Comparison of ENCODE assay signal across 11 cellular contexts in genomic region chr10:63105811-63106755, GRCh38. TPM values are rescaled to one million over a fixed set of nuclear protein-coding genes. Genes with fewer than 3 reads are reported as not detected.
DNase-seq lines count a peak whose midpoint lies in the region; ATAC-seq, FAIRE-seq and TF ChIP-seq lines count a peak whose summit lies in the region.
"Had no signal": no experiment of that assay in that cellular context is flagged by ENCODE, and none has a peak within 500 bp of the region (broad histone marks: within the 10 kb centered on the region; RNA-seq: fewer than 3 reads in every experiment).

No MANE protein-coding gene starts in this region.

- POLR2A ChIA-PET in PC-3 (lab: Charles Lee; ENCODE audit: unreplicated experiment) = interaction anchor here (0.6 to 0.7 kb wide), 2 partner anchors 27 to 349 kb away, joined by 3 read pairs; partner anchors contain the start of gene NRBF2

- FAIRE-seq in keratinocyte (lab: Jason Lieb, UNC) (peak; percentile 59), D721Med (lab: Jason Lieb, UNC) (no peak)
- FAIRE-seq: colon had no signal

- H3K9me3 ChIP-seq in PC-3 (ENCODE audit: low read length) = no peaks in the 10 kb centered on the region
- H3K9me3 ChIP-seq in keratinocyte (ENCODE audit: control insufficient read depth, low read depth, low read length) = no peaks in the 10 kb centered on the region
- no peaks in the 10 kb centered on the region for H3K9me3 ChIP-seq in transverse colon

- no peaks in the 10 kb centered on the region for H3K9me1 ChIP-seq in keratinocyte (ENCODE audit: control insufficient read depth, extremely low read depth, insufficient read depth, low read length)

- no peak for TF ChIP-seq POLR2A in transverse colon (IDR thresholded peaks at IDR 0.05)

- TF ChIP-seq EP300 in transverse colon (IDR thresholded peaks at IDR 0.05; ENCODE audit: low read depth) = no peak

- DNase-seq in PC-3 (peak; percentile 92), coronary artery (ENCODE audit: low spot score) (no peak), keratinocyte (ENCODE audit: low read depth, low spot score) (no peak), transverse colon (no peak), D721Med (ENCODE audit: insufficient read length, low spot score) (no peak), ecto neural progenitor cell (ENCODE audit: low spot score) (no peak), NCI-H2107 treated with DMSO at 0.1 percent for 48 hours (lab: John Stamatoyannopoulos, UW; ENCODE audit: unreplicated experiment) (no peak)
- DNase-seq: left colon, NCI-H2227 treated with DMSO at 0.1 percent for 48 hours, T-helper 1 cell had no signal

- no peaks in the 10 kb centered on the region for H4K20me1 ChIP-seq in PC-3 (ENCODE audit: low read length)
- H4K20me1 ChIP-seq in keratinocyte (ENCODE audit: control insufficient read depth, extremely low read depth, insufficient read depth, low read length) = no peaks in the 10 kb centered on the region

- H3K36me3 ChIP-seq in PC-3 (ENCODE audit: low read depth, low read length) (no peaks in the 10 kb centered on the region), keratinocyte (ENCODE audit: control insufficient read depth in 2 of 2, extremely low read depth in 1 of 2, insufficient read depth in 2 of 2, low read length in 2 of 2) (no peaks in the 10 kb centered on the region), transverse colon (no peaks in the 10 kb centered on the region)

- dilution Hi-C loops in keratinocyte (cut with MboI; ENCODE audit: extremely low pct_ligation_motif_present, low sequenced_read_pairs) = no loop called here

- H3F3A ChIP-seq in PC-3 (ENCODE audit: low read length, unreplicated experiment) = no peaks in the 10 kb centered on the region

- no peaks in the 10 kb centered on the region for H3K9me2 ChIP-seq in PC-3 (replicated peaks; ENCODE audit: low read length)

- CTCF ChIA-PET in PC-3 (lab: Charles Lee) = no interaction called here

- 33 to 38% methylated on average over 6 to 11 of the region's 11 CpGs for WGBS in transverse colon (ENCODE audit: low coverage in 1 of 2), 2 donors

- TF ChIP-seq CTCF in PC-3 (conservative IDR thresholded peaks at IDR 0.05; ENCODE audit: low read depth, low read length) = no peak
- no peak for TF ChIP-seq CTCF in coronary artery (IDR thresholded peaks at IDR 0.05)
- TF ChIP-seq CTCF in keratinocyte (optimal IDR thresholded peaks at IDR 0.05 in 1 of 3, IDR thresholded peaks at IDR 0.05 in 1 of 3, conservative IDR thresholded peaks at IDR 0.05 in 1 of 3; ENCODE audit: extremely low read depth in 1 of 3, insufficient read depth in 2 of 3, low read length in 3 of 3) = no peak
- no peak for TF ChIP-seq CTCF in transverse colon (IDR thresholded peaks at IDR 0.05)
- TF ChIP-seq CTCF in D721Med (IDR thresholded peaks at IDR 0.05; ENCODE audit: insufficient read depth, missing control alignments) = no peak

- BruUV-seq in PC-3 (replicated peaks; lab: Mats Ljungman, UMichigan) = TSS peak; percentile 99

- intact Hi-C loops in PC-3 (cut with micrococcal nuclease) = loop anchor here (5.0 kb wide), 1 partner anchor 1589 kb away; no protein-coding TSS in a partner anchor
- intact Hi-C loops in transverse colon (cut with DNase I; ENCODE audit: low total_unique reads) = no loop called here

- in situ Hi-C loops in transverse colon (cut with MboI; ENCODE audit: low pct_ligation_motif_present in 1 of 4, low pct_unique_long_range_greater_than_20kb in 1 of 4, low sequenced_read_pairs in 3 of 4) = no loop called here

- H3K79me2 ChIP-seq in PC-3 (ENCODE audit: low read length) = no peaks in the 10 kb centered on the region
- H3K79me2 ChIP-seq in keratinocyte (ENCODE audit: control insufficient read depth, insufficient read depth, low read length) = no peaks in the 10 kb centered on the region

- H3K27me3 ChIP-seq in PC-3 (ENCODE audit: low read length) = no peaks in the 10 kb centered on the region
- H3K27me3 ChIP-seq in keratinocyte (ENCODE audit: control insufficient read depth, extremely low read depth, insufficient read depth, low read length) = no peaks in the 10 kb centered on the region
- no peaks in the 10 kb centered on the region for H3K27me3 ChIP-seq in transverse colon

- H2AFZ ChIP-seq in PC-3 (ENCODE audit: low read length) (peak overlapping the region; percentile 56), keratinocyte (ENCODE audit: control insufficient read depth, low read length) (no peak overlapping the region)

- H3K4me3 ChIP-seq in PC-3 (ENCODE audit: low read length) (peak overlapping the region; percentile 9; the same call in 1 of the 2 replicates), coronary artery (peak overlapping the region; percentile 31), keratinocyte (ENCODE audit: control insufficient read depth in 2 of 3, extremely low read depth in 1 of 3, insufficient read depth in 2 of 3, low read depth in 1 of 3, low read length in 3 of 3) (no peak overlapping the region), transverse colon (no peak overlapping the region)

- peak overlapping the region; percentile 3; the same call in 1 of the 2 replicates for H3K9ac ChIP-seq in PC-3 (ENCODE audit: low read length)
- no peak overlapping the region for H3K9ac ChIP-seq in keratinocyte (ENCODE audit: control insufficient read depth, extremely low read depth, insufficient read depth, low read length)

- peak overlapping the region; percentile 67 for H3K4me2 ChIP-seq in PC-3 (ENCODE audit: low read length)
- H3K4me2 ChIP-seq in keratinocyte (ENCODE audit: control insufficient read depth, extremely low read depth, insufficient read depth, low read depth, low read length) = peak overlapping the region; percentile 48

- H3K27ac ChIP-seq in PC-3 (ENCODE audit: low read length) (peak overlapping the region; percentile 54), coronary artery (peak overlapping the region in 1 of 2 donors; percentile 55), keratinocyte (ENCODE audit: control insufficient read depth, insufficient read depth, low read length) (peak overlapping the region; percentile 33), transverse colon (peak overlapping the region; percentile 3 to 44 (median 36))

- H3K4me1 ChIP-seq in PC-3 (ENCODE audit: insufficient read depth, low read length) (peaks cover 22% of the 10 kb centered on the region), keratinocyte (ENCODE audit: control insufficient read depth, extremely low read depth, insufficient read depth, low read length) (peaks cover 9% of the 10 kb centered on the region), transverse colon (no peaks in the 10 kb centered on the region)

- ATAC-seq in PC-3 = peak; percentile 77
- ATAC-seq: left colon had no signal

RNA-seq across cellular contexts. Expression of gene NRBF2, which starts 27.0 kb away (rescaled TPM):
- total RNA-seq in PC-3 (2014; rRNA removed) (43.4 and 44.4 TPM in 2 replicates), transverse colon (10 to 100 TPM in 3 of 4 donors, 1 to 10 TPM in 1; 1.4 to 21.3 (median 17.6) TPM)
- polyA plus RNA-seq in keratinocyte = 25.0 to 31.1 TPM (median 30.8 TPM) in 3 replicates
- 35.6 TPM for polyA plus RNA-seq in keratinocyte (2011; ENCODE audit: low read depth)
- 22.2 and 34.4 TPM in 2 replicates for polyA plus RNA-seq in keratinocyte (2011; cell fraction: cytosol; rRNA removed)
- polyA plus RNA-seq in keratinocyte (2011; cell fraction: nucleus; rRNA removed) = 17.4 and 21.9 TPM in 2 replicates
- 27.2 and 49.5 TPM in 2 replicates for polyA plus RNA-seq in keratinocyte (2012; ENCODE audit: low replicate concordance)
- polyA minus RNA-seq in keratinocyte = 6.7 to 12.3 TPM (median 10.5 TPM) in 3 replicates
- polyA minus RNA-seq in keratinocyte (2011; cell fraction: cytosol; rRNA and poly(A)+ RNA removed) = 20.9 TPM
- 8.4 and 13.4 TPM in 2 replicates for polyA minus RNA-seq in keratinocyte (2011; cell fraction: nucleus; rRNA and poly(A)+ RNA removed)

Comparison
In these comparisons a context has a peak if more than half of its experiments do, and no peak if none do; other contexts are left out.
1. H3K4me3 ChIP-seq: peak in PC-3 (single experiment) and coronary artery (single experiment); none in keratinocyte (0 of 3) and transverse colon (0 of 4).